ENCODE assay signal across 8 cellular contexts in the genomic region with DNA sequence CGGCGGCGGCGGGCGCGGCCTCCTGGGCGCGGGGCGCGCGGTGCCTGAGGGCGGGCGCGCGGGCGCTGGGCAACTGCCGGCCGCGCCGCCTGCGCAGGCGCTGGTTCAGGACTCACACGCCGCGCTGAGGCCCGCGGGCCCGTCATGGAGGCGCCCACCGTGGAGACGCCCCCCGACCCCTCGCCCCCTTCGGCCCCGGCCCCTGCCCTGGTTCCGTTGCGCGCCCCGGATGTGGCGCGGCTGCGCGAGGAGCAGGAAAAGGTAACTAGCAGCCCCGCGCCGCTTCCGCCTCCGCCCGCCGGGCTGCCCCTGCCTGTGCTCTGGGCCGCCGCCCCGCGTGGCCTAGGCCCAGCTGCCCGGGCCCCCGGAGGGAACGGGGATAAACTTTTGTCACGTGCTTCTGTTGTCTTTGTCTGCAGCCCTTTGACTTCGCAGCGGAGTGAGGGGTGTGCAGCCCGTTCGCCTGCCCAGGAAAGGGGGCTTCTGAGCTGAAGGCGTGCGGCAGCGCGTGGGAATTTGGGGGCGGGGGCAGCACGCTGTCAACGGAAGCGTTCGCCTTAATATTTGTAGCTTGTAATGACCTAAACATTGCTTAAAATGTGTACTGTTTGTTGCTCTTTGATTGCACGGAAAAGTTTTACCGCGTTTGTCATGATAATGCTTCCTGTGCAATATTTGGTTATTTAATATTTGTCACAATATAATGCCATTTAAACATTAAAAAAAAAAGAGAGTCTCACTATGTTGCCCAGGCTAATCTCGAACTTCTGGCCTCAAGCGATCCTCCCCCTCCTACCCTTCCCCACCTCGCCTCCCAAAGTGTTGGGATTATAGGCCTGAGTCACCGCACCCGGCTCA. TPM values are rescaled to one million over a fixed set of nuclear protein-coding genes. Genes with fewer than 3 reads are reported as not detected.
DNase-seq lines count a peak whose midpoint lies in the region; ATAC-seq and TF ChIP-seq lines count a peak whose summit lies in the region.

No MANE protein-coding gene starts in this region.

- CTCF ChIA-PET in CD8-positive, alpha-beta memory T cell (lab: Charles Lee), result interaction anchor here (1.0 to 1.6 kb wide), 5 partner anchors 12 to 333 kb away, joined by 3 to 10 read pairs (median 5); no protein-coding TSS in a partner anchor
- CTCF ChIA-PET in Panc1 (lab: Charles Lee), result interaction anchor here (0.6 to 1.1 kb wide), 4 partner anchors 78 to 150 kb away, joined by 3 to 7 read pairs (median 4); no protein-coding TSS in a partner anchor

- no peaks in the 10 kb centered on the region for H3K79me1 ChIP-seq in neuronal stem cell (ENCODE audit: low read depth, low read length)

- H4K91ac ChIP-seq in neuronal stem cell (ENCODE audit: low read depth, low read length, poor library complexity), result no peak overlapping the region

- H3K4me1 Mint-ChIP-seq in CD8-positive, alpha-beta memory T cell, result peaks cover 47 to 61% (median 60%) of the 10 kb centered on the region in 3 donors

- peak overlapping the region; percentile 94 for H3K9ac ChIP-seq in neuronal stem cell (ENCODE audit: low read depth, low read length, poor library complexity)

- no peak overlapping the region for H2BK120ac ChIP-seq in neuronal stem cell (ENCODE audit: low read depth, low read length)

- peak overlapping the region; percentile 95 for H3K18ac ChIP-seq in neuronal stem cell (ENCODE audit: low read length)

- peak overlapping the region; percentile 74 for H3K27ac ChIP-seq in CD8-positive, alpha-beta memory T cell (ENCODE audit: low read depth, low read length)
- peak overlapping the region; percentile 94 for H3K27ac ChIP-seq in HL-60 (replicated peaks)
- peak overlapping the region; percentile 91 for H3K27ac ChIP-seq in Panc1 (ENCODE audit: low read length)
- peak overlapping the region; percentile 23 for H3K27ac ChIP-seq in neuronal stem cell (replicated peaks; ENCODE audit: low read length)
- H3K27ac ChIP-seq in testis, result peak overlapping the region; percentile 75 to 80

- in situ Hi-C loops in Panc1 (cut with HindIII; ENCODE audit: low pct_unique_long_range_greater_than_20kb, low sequenced_read_pairs), result no loop called here

- intact Hi-C loops in Panc1 (cut with micrococcal nuclease; ENCODE audit: unreplicated experiment) (no loop called here), testis (cut with DNase I; ENCODE audit: low total_unique reads) (no loop called here)

- peak overlapping the region; percentile 90 for H2AFZ ChIP-seq in neuronal stem cell (ENCODE audit: low read length)

- peak; percentile 67 to 83 (median 74) for DNase-seq in CD8-positive, alpha-beta memory T cell
- peak; percentile 52 to 64 for DNase-seq in HL-60 (ENCODE audit: low read depth in 1 of 2, low spot score in 1 of 2)
- DNase-seq in Panc1 (ENCODE audit: low read depth, low spot score), result no peak
- peak; percentile 52 to 60 for DNase-seq in activated T-helper 1 cell treated with anti-CD3 and anti-CD28 coated beads, Interleukin-2, amount 50 U/mL, for 16 hours (ENCODE audit: low read depth in 1 of 2, low spot score in 1 of 2)
- DNase-seq in fibroblast of the aortic adventitia (ENCODE audit: low read depth), result peak; percentile 11
- peak; percentile 54 for DNase-seq in neuronal stem cell (ENCODE audit: low spot score)
- peak; percentile 75 for DNase-seq in testis

- no peaks in the 10 kb centered on the region for H3K27me3 ChIP-seq in CD8-positive, alpha-beta memory T cell (ENCODE audit: insufficient read depth, low read length, poor library complexity, severe bottlenecking)
- H3K27me3 ChIP-seq in HL-60 (ENCODE audit: insufficient read depth, poor library complexity, severe bottlenecking) (no peaks in the 10 kb centered on the region), Panc1 (ENCODE audit: control insufficient read depth, insufficient read depth, low read length) (no peaks in the 10 kb centered on the region), neuronal stem cell (ENCODE audit: control insufficient read depth in 3 of 3, insufficient read depth in 3 of 3, low read depth in 1 of 3, low read length in 3 of 3) (no peaks in the 10 kb centered on the region), testis (no peaks in the 10 kb centered on the region)

- peaks cover 53% of the 10 kb centered on the region for H3K4me1 ChIP-seq in CD8-positive, alpha-beta memory T cell (ENCODE audit: insufficient read depth, low read length)
- H3K4me1 ChIP-seq in Panc1 (ENCODE audit: control insufficient read depth, insufficient read depth, low read length) (peaks cover 23% of the 10 kb centered on the region), neuronal stem cell (ENCODE audit: control insufficient read depth in 2 of 2, insufficient read depth in 1 of 2, low read depth in 1 of 2, low read length in 2 of 2) (peaks cover 0 to 4% of the 10 kb centered on the region in 2 donors), testis (peaks cover 5% of the 10 kb centered on the region)

- H3K4me2 ChIP-seq in neuronal stem cell (ENCODE audit: insufficient read depth, low read length, poor library complexity, severe bottlenecking), result peak overlapping the region; percentile 49

- H3K27ac Mint-ChIP-seq in CD8-positive, alpha-beta memory T cell, result peak overlapping the region; percentile 47 to 96 (median 94)

- no peak for TF ChIP-seq POLR2A in testis (IDR thresholded peaks at IDR 0.05)

- no peaks in the 10 kb centered on the region for H3K36me3 ChIP-seq in CD8-positive, alpha-beta memory T cell (ENCODE audit: insufficient read depth, low read length)
- H3K36me3 ChIP-seq in Panc1 (ENCODE audit: control insufficient read depth, insufficient read depth, low read length), result no peaks in the 10 kb centered on the region; the same call in 1 of the 2 replicates
- peaks cover 0 to 3% of the 10 kb centered on the region in 2 donors for H3K36me3 ChIP-seq in neuronal stem cell (replicated peaks in 1 of 2; ENCODE audit: control insufficient read depth in 2 of 2, insufficient read depth in 2 of 2, low read length in 2 of 2)
- H3K36me3 ChIP-seq in testis (ENCODE audit: low read depth, missing control alignments), result no peaks in the 10 kb centered on the region

- no peak overlapping the region for H2BK5ac ChIP-seq in neuronal stem cell (ENCODE audit: low read length)

- H3K4me3 ChIP-seq in CD8-positive, alpha-beta memory T cell (ENCODE audit: low read length), result peak overlapping the region; percentile 95
- H3K4me3 ChIP-seq in HL-60 (replicated peaks; ENCODE audit: insufficient read depth, low read length) (peak overlapping the region; percentile 83), Panc1 (ENCODE audit: low read depth in 2 of 2, low read length in 2 of 2) (peak overlapping the region; percentile 90 to 94), fibroblast of the aortic adventitia (ENCODE audit: low read depth, low read length) (peak overlapping the region; percentile 96), neuronal stem cell (ENCODE audit: low read length in 2 of 2) (peak overlapping the region; percentile 77 to 97), testis (peak overlapping the region; percentile 77 to 84)

- no peaks in the 10 kb centered on the region for H3K9me3 ChIP-seq in CD8-positive, alpha-beta memory T cell (ENCODE audit: low read length)
- H3K9me3 ChIP-seq in Panc1 (ENCODE audit: control insufficient read depth, insufficient read depth, low read depth, low read length), result no peaks in the 10 kb centered on the region
- H3K9me3 ChIP-seq in neuronal stem cell (replicated peaks in 1 of 2; ENCODE audit: control insufficient read depth in 2 of 2, insufficient read depth in 1 of 2, low read depth in 1 of 2, low read length in 2 of 2), result peaks cover 0 to 3% of the 10 kb centered on the region in 2 donors
- no peaks in the 10 kb centered on the region for H3K9me3 ChIP-seq in testis

- H3K4me3 Mint-ChIP-seq in CD8-positive, alpha-beta memory T cell, result peak overlapping the region; percentile 94 to 97 (median 95)

- peaks cover 0 to 9% (median 7%) of the 10 kb centered on the region in 3 donors for H3K36me3 Mint-ChIP-seq in CD8-positive, alpha-beta memory T cell

- H3K23ac ChIP-seq in neuronal stem cell (ENCODE audit: low read depth, low read length, poor library complexity), result peak overlapping the region; percentile 94

- no peak overlapping the region for H4K8ac ChIP-seq in neuronal stem cell (ENCODE audit: low read depth, low read length)

- H2BK12ac ChIP-seq in neuronal stem cell (ENCODE audit: low read length), result no peak overlapping the region

- BruUV-seq in Panc1 (replicated peaks; lab: Mats Ljungman, UMichigan), result no TSS peak

- H3K14ac ChIP-seq in neuronal stem cell (ENCODE audit: low read length), result no peak overlapping the region

- no peak overlapping the region for H2AK5ac ChIP-seq in neuronal stem cell (ENCODE audit: low read depth, low read length)

- H2BK15ac ChIP-seq in neuronal stem cell (ENCODE audit: low read length), result no peak overlapping the region

- TF ChIP-seq CTCF in HL-60 (IDR thresholded peaks at IDR 0.05; ENCODE audit: insufficient read depth, low read length) (no peak), Panc1 (IDR thresholded peaks at IDR 0.05) (no peak), fibroblast of the aortic adventitia (IDR thresholded peaks at IDR 0.05; ENCODE audit: insufficient read depth, low read length) (no peak), testis (IDR thresholded peaks at IDR 0.05) (peak in 1 of 3 experiments; percentile 10)

- peaks cover 2 to 11% of the 10 kb centered on the region in 2 donors for H3K27me3 Mint-ChIP-seq in CD8-positive, alpha-beta memory T cell

- POLR2A ChIA-PET in CD8-positive, alpha-beta memory T cell (lab: Charles Lee), result interaction anchor here (0.5 to 1.8 kb wide), 7 partner anchors 13 to 336 kb away, joined by 3 to 7 read pairs (median 3); a partner anchor contains a TSS
- POLR2A ChIA-PET in Panc1 (lab: Charles Lee), result interaction anchor here (0.7 to 0.8 kb wide), 2 partner anchors 70 to 86 kb away, joined by 4 to 14 read pairs; no protein-coding TSS in a partner anchor

- H3K9me3 Mint-ChIP-seq in CD8-positive, alpha-beta memory T cell, result peaks cover 0 to 2% (median 0%) of the 10 kb centered on the region in 5 donors

- ATAC-seq in GM19467 (IDR thresholded peaks at IDR 0.05; ENCODE audit: unreplicated experiment) (peak; percentile 70), Panc1 (peak; percentile 90)

- no CpG with 5 or more reads among the region's 79 CpGs for WGBS in neuronal stem cell (ENCODE audit: extremely low coverage in 2 of 2, insufficient read length in 2 of 2, insufficient replicate concordance in 1 of 2), 2 donors
- WGBS in testis, 2 donors, result 4 to 6% methylated on average over 11 to 25 of the region's 79 CpGs

- H3K4ac ChIP-seq in neuronal stem cell (ENCODE audit: low read length), result no peak overlapping the region

RNA-seq across cellular contexts. Expression of a gene that starts 0.6 kb away (rescaled TPM):
- 10 to 100 TPM; 71.6 to 76.9 TPM for total RNA-seq in CD8-positive, alpha-beta memory T cell
- 35.6 TPM for polyA plus RNA-seq in CD8-positive, alpha-beta memory T cell
- total RNA-seq in Panc1 (2021; ENCODE audit: unreplicated experiment) (71.0 TPM), fibroblast of the aortic adventitia (ENCODE audit: low replicate concordance) (63.8 and 103 TPM in 2 replicates), testis (100 to 1,000 TPM in 1 of 2 donors, 10 to 100 TPM in 1; 71.4 to 104 TPM)
- 53.7 TPM for polyA plus RNA-seq in Panc1 (2012; ENCODE audit: insufficient read length)
- polyA plus RNA-seq in neuronal stem cell (2013, experiment 1 of 2), result 48.6 TPM
- polyA plus RNA-seq in neuronal stem cell (2013, experiment 2 of 2), result 48.5 TPM
- polyA plus RNA-seq in testis (ENCODE audit: insufficient read depth, low read depth, low replicate concordance), result 105 TPM

Comparison
In these comparisons a context has a peak if more than half of its experiments do, and no peak if none do; other contexts are left out.
1. H3K27ac ChIP-seq: peak in every context shown above with its lines; median percentile 94 in HL-60; 91 in Panc1; 78 in testis; 74 in CD8-positive, alpha-beta memory T cell; 23 in neuronal stem cell.